12 cellular contexts compared by ENCODE assay signal in the genomic region with DNA sequence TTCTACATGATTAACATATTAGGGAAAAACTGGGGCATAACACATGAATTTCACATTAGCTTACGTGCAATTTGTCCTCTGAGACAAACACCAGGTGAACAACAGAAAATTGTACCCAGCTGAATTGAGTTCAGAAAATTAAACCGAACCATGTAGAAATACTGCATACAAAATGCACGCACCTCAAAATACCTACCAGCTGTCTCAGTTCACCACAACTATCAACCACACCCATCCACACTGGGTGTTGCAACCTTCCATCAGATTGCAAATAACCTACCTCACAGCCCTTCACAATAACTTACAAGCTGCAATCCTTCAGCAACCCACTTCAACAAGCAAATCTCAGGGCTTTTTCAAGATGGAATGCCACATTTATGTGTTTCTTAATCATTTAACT. TPM values are rescaled to one million over a fixed set of nuclear protein-coding genes. Genes with fewer than 3 reads are reported as not detected.
DNase-seq lines count a peak whose midpoint lies in the region; ATAC-seq and TF ChIP-seq lines count a peak whose summit lies in the region.
"Had no signal": no experiment of that assay in that cellular context is flagged by ENCODE, and none has a peak within 500 bp of the region (broad histone marks: within the 10 kb centered on the region; RNA-seq: fewer than 3 reads in every experiment).

No MANE protein-coding gene starts in this region.

- H3K9me3 Mint-ChIP-seq in activated CD4-positive, alpha-beta T cell treated with anti-CD3 and anti-CD28 coated beads for 36 hours (ENCODE audit: low read depth), result peaks cover 23% of the 10 kb centered on the region
- peaks cover 9% of the 10 kb centered on the region for H3K9me3 Mint-ChIP-seq in activated B cell treated with CpG ODN at 0.5 μM for 24 hours

- peak overlapping the region; percentile 72 for H3K4me3 Mint-ChIP-seq in activated CD4-positive, alpha-beta T cell treated with anti-CD3 and anti-CD28 coated beads for 36 hours
- H3K4me3 Mint-ChIP-seq in activated B cell treated with CpG ODN at 0.5 μM for 24 hours, result no peak overlapping the region
- H3K4me3 Mint-ChIP-seq: brain had no signal

- peaks cover 67% of the 10 kb centered on the region for H3K4me1 Mint-ChIP-seq in activated CD4-positive, alpha-beta T cell treated with anti-CD3 and anti-CD28 coated beads for 36 hours
- peaks cover 15% of the 10 kb centered on the region for H3K4me1 Mint-ChIP-seq in activated B cell treated with CpG ODN at 0.5 μM for 24 hours
- H3K4me1 Mint-ChIP-seq: brain had no signal

- H3K27me3 Mint-ChIP-seq in activated CD4-positive, alpha-beta T cell treated with anti-CD3 and anti-CD28 coated beads for 36 hours, result no peaks in the 10 kb centered on the region
- no peaks in the 10 kb centered on the region for H3K27me3 Mint-ChIP-seq in activated B cell treated with CpG ODN at 0.5 μM for 24 hours

- no peak for TF ChIP-seq EP300 in ovary (IDR thresholded peaks at IDR 0.05)

- no peak overlapping the region for H3K27ac ChIP-seq in ovary
- H3K27ac ChIP-seq: KMS-11 had no signal

- intact Hi-C loops in activated CD4-positive, alpha-beta T cell treated with anti-CD3 and anti-CD28 coated beads for 36 hours (cut with DNase I, micrococcal nuclease), result loop anchor here in 1 of 2 experiments (5.0 kb wide), 1 partner anchor 197 kb away; no protein-coding TSS in a partner anchor
- intact Hi-C loops in activated B cell treated with CpG ODN at 0.5 μM for 24 hours (cut with micrococcal nuclease), result loop anchor here (5.0 kb wide), 1 partner anchor 158 kb away; no protein-coding TSS in a partner anchor
- intact Hi-C loops in ovary (cut with DNase I), result no loop called here

- WGBS in ovary, 3 donors, result 91 to 93% (median 92%) methylated on average over 3 of the region's 3 CpGs

- peak overlapping the region; percentile 99 for H3K27ac Mint-ChIP-seq in activated CD4-positive, alpha-beta T cell treated with anti-CD3 and anti-CD28 coated beads for 36 hours
- H3K27ac Mint-ChIP-seq in activated B cell treated with CpG ODN at 0.5 μM for 24 hours, result peak overlapping the region; percentile 25
- H3K27ac Mint-ChIP-seq: brain had no signal

- TF ChIP-seq CTCF in activated B cell treated with CpG ODN at 0.5 μM for 24 hours (IDR thresholded peaks at IDR 0.05) (no peak), epithelial cell of esophagus (IDR thresholded peaks at IDR 0.05; ENCODE audit: insufficient read depth, low read depth, low read length, missing control alignments) (no peak), ovary (IDR thresholded peaks at IDR 0.05) (no peak)

- ATAC-seq in activated CD4-positive, alpha-beta T cell treated with anti-CD3 and anti-CD28 coated beads for 36 hours, result peak; percentile 51
- ATAC-seq in activated B cell treated with CpG ODN at 0.5 μM for 24 hours (ENCODE audit: low read depth), result peak; percentile 37
- ATAC-seq in HG03108 (IDR thresholded peaks at IDR 0.05; ENCODE audit: unreplicated experiment), result no peak

- TF ChIP-seq POLR2A in ovary (IDR thresholded peaks at IDR 0.05), result no peak

- no peaks in the 10 kb centered on the region for H3K9me3 ChIP-seq in ovary

- H3K4me1 ChIP-seq in ovary (ENCODE audit: insufficient read depth), result no peaks in the 10 kb centered on the region

- no peaks in the 10 kb centered on the region for H3K36me3 ChIP-seq in ovary

- CTCF ChIA-PET in activated CD4-positive, alpha-beta T cell treated with anti-CD3 and anti-CD28 coated beads for 36 hours (lab: Charles Lee), result interaction anchor here (1.0 to 1.6 kb wide), 7 partner anchors 8 to 37 kb away, joined by 3 to 7 read pairs (median 4); no protein-coding TSS in a partner anchor
- CTCF ChIA-PET in activated B cell treated with CpG ODN at 0.5 μM for 24 hours (lab: Charles Lee), result interaction anchor here (1.3 kb wide), 1 partner anchor 15 kb away, joined by 5 read pairs; no protein-coding TSS in a partner anchor

- peaks cover 69% of the 10 kb centered on the region for H3K36me3 Mint-ChIP-seq in activated CD4-positive, alpha-beta T cell treated with anti-CD3 and anti-CD28 coated beads for 36 hours (ENCODE audit: low read depth)
- H3K36me3 Mint-ChIP-seq in activated B cell treated with CpG ODN at 0.5 μM for 24 hours (ENCODE audit: low read depth), result peaks cover 50% of the 10 kb centered on the region

- POLR2A ChIA-PET in activated CD4-positive, alpha-beta T cell treated with anti-CD3 and anti-CD28 coated beads for 36 hours (lab: Charles Lee), result interaction anchor here (1.1 kb wide), 1 partner anchor 68 kb away, joined by 3 read pairs; no protein-coding TSS in a partner anchor
- POLR2A ChIA-PET in activated B cell treated with CpG ODN at 0.5 μM for 24 hours (lab: Charles Lee), result no interaction called here

- DNase-seq in activated CD4-positive, alpha-beta T cell treated with anti-CD3 and anti-CD28 coated beads for 36 hours, result peak; percentile 73
- DNase-seq in activated CD4-positive, alpha-beta T cell treated with anti-CD3 and anti-CD28 coated beads, Interleukin-2, amount 50 U/mL, for 1 hour, result no peak
- no peak for DNase-seq in activated B cell treated with CpG ODN at 0.5 μM for 24 hours
- peak; percentile 92 for DNase-seq in epithelial cell of esophagus (ENCODE audit: low read depth)
- DNase-seq in stimulated activated naive CD4-positive, alpha-beta T cell (lab: John Stamatoyannopoulos, UW), result peak in 5 of 6 experiments; percentile 38 to 83 (median 77)
- DNase-seq in ovary, result no peak
- no peak for DNase-seq in 8988T
- DNase-seq: SHP77 treated with DMSO at 0.1 percent for 48 hours had no signal

- H3K4me3 ChIP-seq in epithelial cell of esophagus (ENCODE audit: low read length) (no peak overlapping the region), ovary (no peak overlapping the region)
- H3K4me3 ChIP-seq: skin epidermis had no signal

- no peaks in the 10 kb centered on the region for H3K27me3 ChIP-seq in ovary

RNA-seq across cellular contexts. Expression of a gene that starts 55.9 kb away (rescaled TPM):
- 10 to 100 TPM; 21.1 to 31.4 TPM for total RNA-seq in activated CD4-positive, alpha-beta T cell treated with anti-CD3 and anti-CD28 coated beads for 36 hours
- total RNA-seq in activated B cell treated with CpG ODN at 0.5 μM for 24 hours, result 35.3 and 36.3 TPM in 2 replicates
- total RNA-seq in ovary, result 10 to 100 TPM; 32.2 to 50.0 (median 42.4) TPM
- polyA plus RNA-seq in ovary, result 10 to 100 TPM; 41.8 to 58.8 TPM

RNA-seq across cellular contexts. Expression of a gene that starts 56.0 kb away (rescaled TPM):
- 10 to 100 TPM; 17.7 to 33.2 TPM for total RNA-seq in activated CD4-positive, alpha-beta T cell treated with anti-CD3 and anti-CD28 coated beads for 36 hours
- total RNA-seq in activated B cell treated with CpG ODN at 0.5 μM for 24 hours (31.5 and 37.6 TPM in 2 replicates), ovary (10 to 100 TPM; 27.2 to 35.4 (median 31.2) TPM)
- polyA plus RNA-seq in ovary, result 10 to 100 TPM; 33.6 to 42.5 TPM

Comparison
In these comparisons a context has a peak if more than half of its experiments do, and no peak if none do; other contexts are left out.
1. DNase-seq: peak in activated CD4-positive, alpha-beta T cell treated with anti-CD3 and anti-CD28 coated beads for 36 hours (single experiment), epithelial cell of esophagus (single experiment) and stimulated activated naive CD4-positive, alpha-beta T cell (5 of 6); none in activated CD4-positive, alpha-beta T cell treated with anti-CD3 and anti-CD28 coated beads, Interleukin-2, amount 50 U/mL, for 1 hour (single experiment), activated B cell treated with CpG ODN at 0.5 μM for 24 hours (single experiment), ovary (0 of 5) and 8988T (single experiment).